In the genomic region with DNA sequence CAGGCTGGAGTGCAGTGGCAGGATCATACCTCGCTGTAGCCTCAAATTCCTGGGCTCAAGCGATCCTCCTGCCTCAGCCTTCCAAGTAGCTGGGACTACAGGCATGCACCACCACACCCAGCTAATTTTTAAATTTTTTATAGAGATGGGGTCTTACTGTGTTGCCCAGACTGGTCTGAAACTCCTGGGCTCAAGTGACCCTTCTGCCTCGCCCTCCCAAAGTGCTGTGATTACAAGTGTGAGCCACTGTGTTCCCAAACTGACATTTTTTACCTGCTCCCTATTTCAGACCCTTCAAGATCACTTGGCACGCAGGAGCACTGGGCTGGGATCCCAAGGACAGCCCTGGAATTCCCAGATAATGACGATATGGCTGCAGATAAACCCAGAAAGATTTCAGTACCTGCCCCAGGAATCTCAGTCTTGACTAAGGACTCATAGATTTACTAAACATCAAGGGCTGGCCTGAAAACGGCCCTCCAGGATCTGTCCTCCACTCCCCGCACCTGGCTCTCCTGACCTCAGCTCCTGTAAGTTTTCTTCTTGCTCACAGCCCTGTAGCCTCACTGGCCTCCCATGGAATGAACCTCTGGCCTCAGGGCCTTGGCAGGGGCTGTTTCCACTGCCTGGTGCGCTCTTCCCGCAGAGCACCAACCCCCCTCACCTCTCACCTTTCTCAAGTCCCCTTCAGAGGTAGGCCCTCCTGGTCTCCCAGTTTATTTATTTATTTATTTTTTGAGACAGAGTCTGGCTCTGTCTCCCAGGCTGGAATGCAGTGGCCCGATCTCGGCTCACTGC, we compare ENCODE assay signal across 18 cellular contexts. TPM values are rescaled to one million over a fixed set of nuclear protein-coding genes. Genes with fewer than 3 reads are reported as not detected.
A peak's percentile ranks its signal among the peaks of the same experiment; 100 is the strongest.
DNase-seq lines count a peak whose midpoint lies in the region; ATAC-seq and TF ChIP-seq lines count a peak whose summit lies in the region.
"Had no signal": no experiment of that assay in that cellular context is flagged by ENCODE, and none has a peak within 500 bp of the region (broad histone marks: within the 10 kb centered on the region; RNA-seq: fewer than 3 reads in every experiment).

No MANE protein-coding gene starts in this region.

- no peak for TF ChIP-seq RAD21 in IMR-90 (IDR thresholded peaks at IDR 0.05; ENCODE audit: low read length)

- H3K4me1 ChIP-seq in IMR-90 (ENCODE audit: control insufficient read depth, insufficient read depth, low read length) (peaks cover 12% of the 10 kb centered on the region), endodermal cell (ENCODE audit: control insufficient read depth, insufficient read depth, low read length) (peaks cover 13% of the 10 kb centered on the region)

- DNase-seq in ELF-1 (ENCODE audit: low read depth, low spot score): peak; percentile 81
- DNase-seq in IMR-90: no peak
- DNase-seq in endodermal cell: no peak
- no peak for DNase-seq in neural crest cell (ENCODE audit: low read depth, low spot score)
- DNase-seq in NCI-H2196 (lab: John Stamatoyannopoulos, UW; ENCODE audit: unreplicated experiment): no peak
- DNase-seq: ACHN, AML-193, MV-4-11, NCI-H1417 treated with DMSO at 0.1 percent for 48 hours, NCI-H2029, NCI-H510A treated with DMSO at 0.1 percent for 48 hours, NCI-H82, Right ventricle myocardium superior had no signal

- H3K79me1 ChIP-seq in IMR-90 (ENCODE audit: low read depth in 1 of 2, low read length in 2 of 2): peaks cover 0 to 16% of the 10 kb centered on the region in 2 experiments; a peak in 2 of 4 replicates

- ATAC-seq in IMR-90 (ENCODE audit: low read depth) (no peak), GM21381 (IDR thresholded peaks at IDR 0.05; ENCODE audit: unreplicated experiment) (no peak), HG03432 (IDR thresholded peaks at IDR 0.05; ENCODE audit: unreplicated experiment) (no peak)
- ATAC-seq: K562, Panc1 had no signal

- H3K4me2 ChIP-seq in IMR-90 (ENCODE audit: low read depth, low read length): no peak overlapping the region

- peaks cover 6% of the 10 kb centered on the region for H4K20me1 ChIP-seq in IMR-90 (ENCODE audit: insufficient read depth, low read length)

- H2BK120ac ChIP-seq in IMR-90 (ENCODE audit: low read depth, low read length): no peak overlapping the region

- in situ Hi-C loops in IMR-90 (cut with MboI; ENCODE audit: low sequenced_read_pairs): no loop called here

- H3K9me3 Mint-ChIP-seq in endodermal cell (no peaks in the 10 kb centered on the region), neural crest cell (no peaks in the 10 kb centered on the region)

- H3K56ac ChIP-seq in IMR-90 (ENCODE audit: extremely low read depth, insufficient read depth, low read length): no peak overlapping the region

- CTCF ChIA-PET in IMR-90 (lab: Yijun Ruan, JAX): no interaction called here

- H4K5ac ChIP-seq in IMR-90 (ENCODE audit: low read depth, low read length): no peak overlapping the region

- H4K91ac ChIP-seq in IMR-90 (ENCODE audit: insufficient read depth, low read depth, low read length): no peak overlapping the region

- no peaks in the 10 kb centered on the region for H3K27me3 ChIP-seq in IMR-90 (ENCODE audit: control insufficient read depth, insufficient read depth, low read length)
- H3K27me3 ChIP-seq in endodermal cell (ENCODE audit: control insufficient read depth, insufficient read depth, low read length, poor library complexity, severe bottlenecking): no peaks in the 10 kb centered on the region

- H3K9me3 ChIP-seq in IMR-90 (ENCODE audit: control insufficient read depth, insufficient read depth, low read length): no peaks in the 10 kb centered on the region
- no peaks in the 10 kb centered on the region for H3K9me3 ChIP-seq in endodermal cell (ENCODE audit: control insufficient read depth, low read length)

- no peak overlapping the region for H2BK5ac ChIP-seq in IMR-90 (ENCODE audit: low read depth, low read length, poor library complexity, severe bottlenecking)

- H3K9me1 ChIP-seq in IMR-90 (ENCODE audit: insufficient read depth, low read length): peaks cover 6% of the 10 kb centered on the region

- H3K4me3 ChIP-seq in IMR-90 (ENCODE audit: insufficient read depth, low read depth, low read length) (no peak overlapping the region), endodermal cell (ENCODE audit: low read length) (no peak overlapping the region)
- H3K4me3 ChIP-seq: K562, SK-N-MC had no signal

- H3K23ac ChIP-seq in IMR-90 (ENCODE audit: low read depth, low read length): no peak overlapping the region

- H3K14ac ChIP-seq in IMR-90 (replicated peaks; ENCODE audit: low read depth, low read length): no peak overlapping the region

- no peaks in the 10 kb centered on the region for H3K36me3 Mint-ChIP-seq in endodermal cell (ENCODE audit: low read depth)
- no peaks in the 10 kb centered on the region for H3K36me3 Mint-ChIP-seq in neural crest cell (ENCODE audit: low read depth)

- peaks cover 31% of the 10 kb centered on the region for H3K4me1 Mint-ChIP-seq in endodermal cell
- peaks cover 22% of the 10 kb centered on the region for H3K4me1 Mint-ChIP-seq in neural crest cell

- no peak for TF ChIP-seq POLR2A in IMR-90 (IDR thresholded peaks at IDR 0.05; ENCODE audit: low read depth, low read length)

- H3K4ac ChIP-seq in IMR-90 (ENCODE audit: low read depth, low read length): no peak overlapping the region

- H3K4me3 Mint-ChIP-seq in endodermal cell (no peak overlapping the region), neural crest cell (peak overlapping the region; percentile 57)

- no peak overlapping the region for H3K27ac ChIP-seq in IMR-90 (ENCODE audit: insufficient read depth, low read length)
- no peak overlapping the region for H3K27ac ChIP-seq in endodermal cell (ENCODE audit: low read depth, low read length)
- H3K27ac ChIP-seq: SK-N-MC had no signal

- no peak overlapping the region for H3K18ac ChIP-seq in IMR-90 (ENCODE audit: low read depth, low read length)

- no peak overlapping the region for H2BK15ac ChIP-seq in IMR-90 (ENCODE audit: low read depth, low read length)

- POLR2A ChIA-PET in IMR-90 (lab: Charles Lee; ENCODE audit: unreplicated experiment): no interaction called here

- H3K27ac Mint-ChIP-seq in endodermal cell (peak overlapping the region; percentile 64), neural crest cell (ENCODE audit: unreplicated experiment) (no peak overlapping the region)

- H3K9ac ChIP-seq in IMR-90 (ENCODE audit: low read depth, low read length) (no peak overlapping the region), endodermal cell (ENCODE audit: extremely low read depth, low read length, poor library complexity, severe bottlenecking) (no peak overlapping the region)

- peak overlapping the region; percentile 12; the same call in 1 of the 2 replicates for H2AK5ac ChIP-seq in IMR-90 (ENCODE audit: low read depth, low read length)

- 100% methylated on average over 2 of the region's 11 CpGs; no CpG with 5 or more reads in 1 of the 2 experiments for whole genome bisulfite sequencing in IMR-90 (ENCODE audit: extremely low coverage in 2 of 2, insufficient read length in 1 of 2), 2 experiments
- WGBS in endodermal cell (ENCODE audit: insufficient coverage in 1 of 2, insufficient read length in 1 of 2), 2 experiments: 90 to 94% methylated on average over 11 of the region's 11 CpGs

- no peak overlapping the region for H4K8ac ChIP-seq in IMR-90 (ENCODE audit: low read depth in 2 of 2, low read length in 2 of 2)

- intact Hi-C loops in IMR-90 (cut with micrococcal nuclease): no loop called here

- no peak overlapping the region for H2BK20ac ChIP-seq in IMR-90 (ENCODE audit: low read depth, low read length)

- H3K36me3 ChIP-seq in IMR-90 (ENCODE audit: control insufficient read depth, insufficient read depth, low read length) (no peaks in the 10 kb centered on the region), endodermal cell (ENCODE audit: control insufficient read depth, insufficient read depth, low read length) (no peaks in the 10 kb centered on the region)

- H2AFZ ChIP-seq in IMR-90 (replicated peaks; ENCODE audit: low read length, poor library complexity): no peak overlapping the region

- TF ChIP-seq CTCF in IMR-90 (conservative IDR thresholded peaks at IDR 0.05; ENCODE audit: low read depth, low read length) (no peak), endodermal cell (conservative IDR thresholded peaks at IDR 0.05) (no peak), neural crest cell (conservative IDR thresholded peaks at IDR 0.05) (no peak)

- BruUV-seq in IMR-90 (replicated peaks; lab: Mats Ljungman, UMichigan): no TSS peak

- H2AK9ac ChIP-seq in IMR-90 (replicated peaks; ENCODE audit: low read depth, low read length, poor library complexity): no peak overlapping the region

- H3K27me3 Mint-ChIP-seq in endodermal cell (ENCODE audit: insufficient read depth) (no peaks in the 10 kb centered on the region), neural crest cell (ENCODE audit: low read depth) (no peaks in the 10 kb centered on the region)

- dilution Hi-C loops in IMR-90 (cut with HindIII; ENCODE audit: low sequenced_read_pairs, unreplicated experiment): no loop called here

TF ChIP-seq in IMR-90, 13 proteins besides CTCF, POLR2A, EP300 and RAD21 (continues in another document):
- TF ChIP-seq SMC3 (IDR thresholded peaks at IDR 0.05; ENCODE audit: low read depth, low read length) (no peak), FOS (IDR thresholded peaks at IDR 0.05; ENCODE audit: low read depth, low read length) (no peak), MAFK (IDR thresholded peaks at IDR 0.05; ENCODE audit: low read depth, low read length) (no peak), CHD1 (IDR thresholded peaks at IDR 0.05; ENCODE audit: low read depth, low read length) (no peak), RFX5 (IDR thresholded peaks at IDR 0.05; ENCODE audit: low read depth, low read length) (no peak), BHLHE40 (IDR thresholded peaks at IDR 0.05; ENCODE audit: low read depth, low read length) (no peak), MXI1 (IDR thresholded peaks at IDR 0.05; ENCODE audit: borderline replicate concordance, low read depth, low read length) (no peak), RCOR1 (IDR thresholded peaks at IDR 0.05; ENCODE audit: insufficient replicate concordance, low read length) (no peak)

RNA-seq across cellular contexts. Expression of gene CSNK1E, which starts 3.6 kb away (rescaled TPM):
- total RNA-seq in IMR-90 (2012; rRNA removed) (114 and 116 TPM in 2 replicates), endodermal cell (100 to 1,000 TPM; 224 to 229 TPM), neural crest cell (243 and 250 TPM in 2 replicates)
- 270 and 276 TPM in 2 replicates for polyA plus RNA-seq in IMR-90 (2012; rRNA removed)
- polyA plus RNA-seq in IMR-90 (2012; cell fraction: cytosol; rRNA removed): 125 and 248 TPM in 2 replicates
- polyA plus RNA-seq in IMR-90 (2012; cell fraction: nucleus; rRNA removed; ENCODE audit: low replicate concordance): 504 and 679 TPM in 2 replicates
- 167 TPM for polyA plus RNA-seq in endodermal cell (2013, experiment 1 of 2)
- polyA plus RNA-seq in endodermal cell (2013, experiment 2 of 2): 148 TPM

RNA-seq across cellular contexts. Expression of gene TMEM184B, which starts 48.0 kb away (rescaled TPM):
- total RNA-seq in IMR-90 (2012; rRNA removed) (9.1 and 9.2 TPM in 2 replicates), endodermal cell (10 to 100 TPM; 55.4 to 57.6 TPM), neural crest cell (58.3 and 60.3 TPM in 2 replicates)
- polyA plus RNA-seq in IMR-90 (2012; rRNA removed): 81.1 and 87.5 TPM in 2 replicates
- polyA plus RNA-seq in IMR-90 (2012; cell fraction: cytosol; rRNA removed): 40.0 and 98.4 TPM in 2 replicates
- 132 and 272 TPM in 2 replicates for polyA plus RNA-seq in IMR-90 (2012; cell fraction: nucleus; rRNA removed; ENCODE audit: low replicate concordance)
- 56.1 TPM for polyA plus RNA-seq in endodermal cell (2013, experiment 1 of 2)
- polyA plus RNA-seq in endodermal cell (2013, experiment 2 of 2): 47.2 TPM
